27 cellular contexts compared by ENCODE assay signal in genomic region chr9:76018244-76018643, GRCh38.
DNase-seq lines count a peak whose midpoint lies in the region; ATAC-seq and TF ChIP-seq lines count a peak whose summit lies in the region.
"Had no signal": no experiment of that assay in that cellular context is flagged by ENCODE, and none has a peak within 500 bp of the region (broad histone marks: within the 10 kb centered on the region; RNA-seq: fewer than 3 reads in every experiment).

No MANE protein-coding gene starts in this region.

- DNase-seq in activated CD4-positive, alpha-beta T cell treated with anti-CD3 and anti-CD28 coated beads, Interleukin-2, amount 10 ng/mL, durations not matched to agents 24 days and 14 days, result peak; percentile 62
- DNase-seq in activated CD4-positive, alpha-beta T cell treated with anti-CD3 and anti-CD28 coated beads, Interleukin-2, amount 50 U/mL, for 48 hours, result no peak
- DNase-seq in T follicular helper cell (ENCODE audit: low read depth), result peak; percentile 2
- DNase-seq in left colon, result peak in 1 of 2 donors; percentile 10
- DNase-seq in stomach, result peak; percentile 26
- no peak for DNase-seq in NCI-H1930 (lab: John Stamatoyannopoulos, UW)
- DNase-seq in iPS-NIHi7 (ENCODE audit: extremely low spot score), result no peak
- no peak for DNase-seq in foreskin keratinocyte
- DNase-seq: activated CD4-positive, CD25-positive, alpha-beta regulatory T cell treated with anti-CD3 and anti-CD28 coated beads, Interleukin-2, amount 50 U/mL, for 72 hours; activated CD8-positive, alpha-beta memory T cell treated with anti-CD3 and anti-CD28 coated beads, Interleukin-2, amount 50 U/mL, for 4 hours; activated effector memory CD4-positive, alpha-beta T cell treated with Interleukin-2 at 50 U/mL for 16 hours; amniotic stem cell; effector memory CD8-positive, alpha-beta T cell; GF-D8; GM23248; immature natural killer cell; left ventricle myocardium superior; NCI-H510A treated with DMSO at 0.1 percent for 48 hours; PC-3; SHP77; stimulated activated naive CD4-positive, alpha-beta T cell treated with Interleukin-2 at 50 U/mL for 16 hours; SW 1271 had no signal

- H3K27me3 ChIP-seq in stomach (no peaks in the 10 kb centered on the region), foreskin keratinocyte (no peaks in the 10 kb centered on the region)
- H3K27me3 ChIP-seq: breast epithelium, esophagus muscularis mucosa had no signal

- peaks cover 7% of the 10 kb centered on the region for H3K9me3 Mint-ChIP-seq in activated CD4-positive, alpha-beta T cell treated with anti-CD3 and anti-CD28 coated beads, Interleukin-2, amount 10 ng/mL, durations not matched to agents 24 days and 14 days
- H3K9me3 Mint-ChIP-seq: IgD-negative memory B cell, immature natural killer cell, neural crest cell had no signal

- no peak overlapping the region for H3K4me3 ChIP-seq in stomach
- H3K4me3 ChIP-seq: breast epithelium, esophagus muscularis mucosa, GM23248 had no signal

- intact Hi-C loops in activated CD4-positive, alpha-beta T cell treated with anti-CD3 and anti-CD28 coated beads, Interleukin-2, amount 10 ng/mL, durations not matched to agents 24 days and 14 days (cut with micrococcal nuclease), result loop anchor here (2.0 to 10.0 kb wide), 2 partner anchors 13 to 57 kb away; no protein-coding TSS in a partner anchor
- intact Hi-C loops in left colon (cut with DNase I, micrococcal nuclease), result no loop called here
- intact Hi-C loops in stomach (cut with DNase I; ENCODE audit: low total_unique reads), result no loop called here

- peaks cover 3% of the 10 kb centered on the region for H3K27me3 Mint-ChIP-seq in activated CD4-positive, alpha-beta T cell treated with anti-CD3 and anti-CD28 coated beads, Interleukin-2, amount 10 ng/mL, durations not matched to agents 24 days and 14 days
- H3K27me3 Mint-ChIP-seq: effector memory CD8-positive, alpha-beta T cell; IgD-negative memory B cell had no signal

- TF ChIP-seq CTCF in stomach (IDR thresholded peaks at IDR 0.05), result no peak
- no peak for TF ChIP-seq CTCF in foreskin keratinocyte (conservative IDR thresholded peaks at IDR 0.05)

- H3K4me1 Mint-ChIP-seq in activated CD4-positive, alpha-beta T cell treated with anti-CD3 and anti-CD28 coated beads, Interleukin-2, amount 10 ng/mL, durations not matched to agents 24 days and 14 days, result peaks cover 33% of the 10 kb centered on the region
- H3K4me1 Mint-ChIP-seq: IgD-negative memory B cell had no signal

- no peaks in the 10 kb centered on the region for H3K9me3 ChIP-seq in stomach
- H3K9me3 ChIP-seq: breast epithelium, esophagus muscularis mucosa had no signal

- no peak for TF ChIP-seq EP300 in stomach (IDR thresholded peaks at IDR 0.05)

- H3K27ac ChIP-seq in stomach (no peak overlapping the region), foreskin keratinocyte (no peak overlapping the region)
- H3K27ac ChIP-seq: breast epithelium, esophagus muscularis mucosa, GM23248 had no signal

- H3K4me1 ChIP-seq in stomach (peaks cover 0 to 10% (median 3%) of the 10 kb centered on the region in 4 donors), foreskin keratinocyte (no peaks in the 10 kb centered on the region)
- H3K4me1 ChIP-seq: breast epithelium had no signal

- peaks cover 1% of the 10 kb centered on the region for H3K36me3 Mint-ChIP-seq in activated CD4-positive, alpha-beta T cell treated with anti-CD3 and anti-CD28 coated beads, Interleukin-2, amount 10 ng/mL, durations not matched to agents 24 days and 14 days (ENCODE audit: low read depth)
- H3K36me3 Mint-ChIP-seq: immature natural killer cell had no signal

- H3K36me3 ChIP-seq in stomach, result no peaks in the 10 kb centered on the region
- H3K36me3 ChIP-seq: breast epithelium, esophagus muscularis mucosa had no signal

- no peak overlapping the region for H3K27ac Mint-ChIP-seq in activated CD4-positive, alpha-beta T cell treated with anti-CD3 and anti-CD28 coated beads, Interleukin-2, amount 10 ng/mL, durations not matched to agents 24 days and 14 days
- H3K27ac Mint-ChIP-seq: effector memory CD8-positive, alpha-beta T cell; IgD-negative memory B cell; immature natural killer cell had no signal

- TF ChIP-seq POLR2A in stomach (IDR thresholded peaks at IDR 0.05), result no peak

- peak; percentile 52 for ATAC-seq in left colon
- ATAC-seq in foreskin keratinocyte, result no peak
- ATAC-seq: effector memory CD8-positive, alpha-beta T cell; left ventricle myocardium superior; PC-3; sciatic nerve had no signal

- peak overlapping the region; percentile 5 for H3K4me3 Mint-ChIP-seq in activated CD4-positive, alpha-beta T cell treated with anti-CD3 and anti-CD28 coated beads, Interleukin-2, amount 10 ng/mL, durations not matched to agents 24 days and 14 days
- H3K4me3 Mint-ChIP-seq: effector memory CD8-positive, alpha-beta T cell; IgD-negative memory B cell; immature natural killer cell; neural crest cell had no signal

- 41 to 74% (median 66%) methylated on average over 12 of the region's 12 CpGs for WGBS in stomach, 5 donors

Comparison
In these comparisons a context has a peak if more than half of its experiments do, and no peak if none do; other contexts are left out.
1. DNase-seq: peak in activated CD4-positive, alpha-beta T cell treated with anti-CD3 and anti-CD28 coated beads, Interleukin-2, amount 10 ng/mL, durations not matched to agents 24 days and 14 days (single experiment), T follicular helper cell (single experiment) and stomach (single experiment); none in activated CD4-positive, alpha-beta T cell treated with anti-CD3 and anti-CD28 coated beads, Interleukin-2, amount 50 U/mL, for 48 hours (0 of 2), NCI-H1930 (0 of 2), iPS-NIHi7 (single experiment) and foreskin keratinocyte (0 of 2).